In genomic region chr4:159315879-159316278, GRCh38 we compare ENCODE assay signal across 1 cellular context.
TF ChIP-seq lines count a peak whose summit lies in the region.

No MANE protein-coding gene starts in this region.

TF ChIP-seq in H1, 55 proteins besides CTCF, POLR2A, EP300 and RAD21:
- TF ChIP-seq CREB1 (IDR thresholded peaks at IDR 0.05) (peak; percentile 72), RFX5 (IDR thresholded peaks at IDR 0.05; ENCODE audit: borderline replicate concordance, low read depth, low read length) (peak; percentile 63; the same call in 1 of the 2 replicates)
